ENCODE assay signal across 12 cellular contexts in genomic region chr11:61671527-61671926, GRCh38. TPM values are rescaled to one million over a fixed set of nuclear protein-coding genes. Genes with fewer than 3 reads are reported as not detected.
DNase-seq lines count a peak whose midpoint lies in the region; ATAC-seq, FAIRE-seq and TF ChIP-seq lines count a peak whose summit lies in the region.
"Had no signal": no experiment of that assay in that cellular context is flagged by ENCODE, and none has a peak within 500 bp of the region (broad histone marks: within the 10 kb centered on the region; RNA-seq: fewer than 3 reads in every experiment).

No MANE protein-coding gene starts in this region.

- no peak for TF ChIP-seq POLR2A in stomach (IDR thresholded peaks at IDR 0.05)

- TF ChIP-seq CTCF in D721Med (IDR thresholded peaks at IDR 0.05; ENCODE audit: insufficient read depth, missing control alignments) (peak; percentile 37), WERI-Rb-1 (IDR thresholded peaks at IDR 0.05; ENCODE audit: low read depth, low read length) (peak; percentile 89), stomach (IDR thresholded peaks at IDR 0.05) (no peak)

- no peak overlapping the region for H3K4me2 ChIP-seq in Karpas-422 (ENCODE audit: low read depth, low read length, poor library complexity, severe bottlenecking)

- H3K27me3 Mint-ChIP-seq in activated CD4-positive, alpha-beta T cell treated with anti-CD3 and anti-CD28 coated beads, Interleukin-2, amount 10 ng/mL, durations not matched to agents 7 days and 5 days: peaks cover 29% of the 10 kb centered on the region

- H3K36me3 Mint-ChIP-seq in activated CD4-positive, alpha-beta T cell treated with anti-CD3 and anti-CD28 coated beads, Interleukin-2, amount 10 ng/mL, durations not matched to agents 7 days and 5 days (ENCODE audit: low read depth): no peaks in the 10 kb centered on the region
- H3K36me3 Mint-ChIP-seq: stimulated activated effector memory CD8-positive, alpha-beta T cell treated with anti-CD3 and anti-CD28 coated beads, Interleukin-12 subunit alpha, Interleukin-12 subunit beta, amount 100 ng/mL, for 72 hours had no signal

- peak; percentile 59 for DNase-seq in D721Med (ENCODE audit: insufficient read length, low spot score)
- DNase-seq in Karpas-422: peak; percentile 56
- peak; percentile 93 for DNase-seq in WERI-Rb-1
- DNase-seq in left lobe of liver (ENCODE audit: low spot score): no peak
- no peak for DNase-seq in activated CD4-positive, alpha-beta T cell treated with anti-CD3 and anti-CD28 coated beads for 48 hours
- no peak for DNase-seq in activated CD4-positive, alpha-beta T cell treated with anti-CD3 and anti-CD28 coated beads, Interleukin-2, amount 10 ng/mL, durations not matched to agents 7 days and 5 days
- no peak for DNase-seq in stomach
- DNase-seq: activated T-cell treated with anti-CD3 and anti-CD28 coated beads for 4 hours, NCI-H524 treated with DMSO at 0.1 percent for 48 hours had no signal

- H3K4me1 ChIP-seq in Karpas-422 (ENCODE audit: low read length) (no peaks in the 10 kb centered on the region), stomach (peaks cover 0 to 12% (median 4%) of the 10 kb centered on the region in 4 donors)
- H3K4me1 ChIP-seq: prostate gland had no signal

- no peaks in the 10 kb centered on the region for H3K9me3 Mint-ChIP-seq in activated CD4-positive, alpha-beta T cell treated with anti-CD3 and anti-CD28 coated beads, Interleukin-2, amount 10 ng/mL, durations not matched to agents 7 days and 5 days
- H3K9me3 Mint-ChIP-seq: stimulated activated effector memory CD8-positive, alpha-beta T cell treated with anti-CD3 and anti-CD28 coated beads, Interleukin-12 subunit alpha, Interleukin-12 subunit beta, amount 100 ng/mL, for 72 hours had no signal

- H3K9me2 ChIP-seq in Karpas-422 (replicated peaks; ENCODE audit: insufficient read depth, low read length): no peaks in the 10 kb centered on the region

- no peaks in the 10 kb centered on the region for H3K36me3 ChIP-seq in Karpas-422 (ENCODE audit: insufficient read depth, low read length)
- H3K36me3 ChIP-seq in WERI-Rb-1: no peaks in the 10 kb centered on the region
- no peaks in the 10 kb centered on the region for H3K36me3 ChIP-seq in stomach
- H3K36me3 ChIP-seq: prostate gland had no signal

- intact Hi-C loops in stomach (cut with DNase I; ENCODE audit: low total_unique reads): no loop called here

- no peaks in the 10 kb centered on the region for H4K20me1 ChIP-seq in Karpas-422 (ENCODE audit: insufficient read depth, low read depth, low read length)

- H3K27ac Mint-ChIP-seq in activated CD4-positive, alpha-beta T cell treated with anti-CD3 and anti-CD28 coated beads, Interleukin-2, amount 10 ng/mL, durations not matched to agents 7 days and 5 days: no peak overlapping the region
- H3K27ac Mint-ChIP-seq: stimulated activated effector memory CD8-positive, alpha-beta T cell treated with anti-CD3 and anti-CD28 coated beads, Interleukin-12 subunit alpha, Interleukin-12 subunit beta, amount 100 ng/mL, for 72 hours had no signal

- WGBS in stomach, 5 donors: 44 to 67% (median 50%) methylated on average over 5 of the region's 5 CpGs

- no peak overlapping the region for H3K4me3 Mint-ChIP-seq in activated CD4-positive, alpha-beta T cell treated with anti-CD3 and anti-CD28 coated beads, Interleukin-2, amount 10 ng/mL, durations not matched to agents 7 days and 5 days
- H3K4me3 Mint-ChIP-seq: stimulated activated effector memory CD8-positive, alpha-beta T cell treated with anti-CD3 and anti-CD28 coated beads, Interleukin-12 subunit alpha, Interleukin-12 subunit beta, amount 100 ng/mL, for 72 hours had no signal

- H3K4me1 Mint-ChIP-seq in activated CD4-positive, alpha-beta T cell treated with anti-CD3 and anti-CD28 coated beads, Interleukin-2, amount 10 ng/mL, durations not matched to agents 7 days and 5 days: no peaks in the 10 kb centered on the region
- H3K4me1 Mint-ChIP-seq: stimulated activated effector memory CD8-positive, alpha-beta T cell treated with anti-CD3 and anti-CD28 coated beads, Interleukin-12 subunit alpha, Interleukin-12 subunit beta, amount 100 ng/mL, for 72 hours had no signal

- TF ChIP-seq EP300 in stomach (IDR thresholded peaks at IDR 0.05): no peak

- H2AFZ ChIP-seq in Karpas-422 (ENCODE audit: low read length): no peak overlapping the region

- ATAC-seq in left lobe of liver: peak; percentile 76
- no peak for ATAC-seq in GM21529 (IDR thresholded peaks at IDR 0.05; ENCODE audit: unreplicated experiment)
- ATAC-seq: stimulated activated effector memory CD8-positive, alpha-beta T cell treated with anti-CD3 and anti-CD28 coated beads, Interleukin-12 subunit alpha, Interleukin-12 subunit beta, amount 100 ng/mL, for 72 hours had no signal

- H3K4me3 ChIP-seq in Karpas-422 (ENCODE audit: low read length): no peak overlapping the region
- H3K4me3 ChIP-seq in WERI-Rb-1 (ENCODE audit: low read depth, low read length): no peak overlapping the region
- no peak overlapping the region for H3K4me3 ChIP-seq in stomach
- H3K4me3 ChIP-seq: prostate gland had no signal

- POLR2A ChIA-PET in activated CD4-positive, alpha-beta T cell treated with anti-CD3 and anti-CD28 coated beads, Interleukin-2, amount 10 ng/mL, durations not matched to agents 7 days and 5 days (lab: Charles Lee): no interaction called here

- no peak for FAIRE-seq in D721Med (lab: Jason Lieb, UNC)

- CTCF ChIA-PET in activated CD4-positive, alpha-beta T cell treated with anti-CD3 and anti-CD28 coated beads, Interleukin-2, amount 10 ng/mL, durations not matched to agents 7 days and 5 days (lab: Charles Lee): interaction anchor here (0.7 kb wide), 1 partner anchor 169 kb away, joined by 3 read pairs; no protein-coding TSS in a partner anchor

- H3K9ac ChIP-seq in Karpas-422 (ENCODE audit: low read length): no peak overlapping the region

- H3K27ac ChIP-seq in Karpas-422 (ENCODE audit: low read length) (no peak overlapping the region), WERI-Rb-1 (no peak overlapping the region), stomach (no peak overlapping the region)
- H3K27ac ChIP-seq: prostate gland had no signal

- no peaks in the 10 kb centered on the region for H3K9me3 ChIP-seq in Karpas-422 (ENCODE audit: low read length)
- H3K9me3 ChIP-seq in WERI-Rb-1 (ENCODE audit: severe bottlenecking): no peaks in the 10 kb centered on the region
- H3K9me3 ChIP-seq in stomach: no peaks in the 10 kb centered on the region
- H3K9me3 ChIP-seq: prostate gland had no signal

- no peaks in the 10 kb centered on the region for H3K79me2 ChIP-seq in Karpas-422 (ENCODE audit: low read length)

- no peaks in the 10 kb centered on the region for H3K27me3 ChIP-seq in Karpas-422 (ENCODE audit: low read length)
- peaks cover 13% of the 10 kb centered on the region for H3K27me3 ChIP-seq in WERI-Rb-1 (ENCODE audit: insufficient read depth, low read depth, severe bottlenecking)
- H3K27me3 ChIP-seq in stomach: peaks cover 0 to 34% (median 0%) of the 10 kb centered on the region in 3 donors

RNA-seq across cellular contexts. Expression of gene DAGLA, which starts 8.7 kb away (rescaled TPM):
- not detected in 2 replicates for total RNA-seq in Karpas-422 (2014; rRNA removed; shearing (Covaris generic); ENCODE audit: low replicate concordance)
- total RNA-seq in left lobe of liver: 0.35 TPM
- under 1 TPM; 0.44 to 0.45 TPM for total RNA-seq in activated CD4-positive, alpha-beta T cell treated with anti-CD3 and anti-CD28 coated beads, Interleukin-2, amount 10 ng/mL, durations not matched to agents 7 days and 5 days
- 10 to 100 TPM in 1 of 5 donors, 1 to 10 TPM in 2, under 1 TPM in 2; under 0.01 to 27.2 (median 1.3) TPM for total RNA-seq in stomach
- 1 to 10 TPM in 1 of 3 donors, under 1 TPM in 2; 0.15 to 3.2 (median 0.75) TPM for polyA plus RNA-seq in stomach

Comparison
In these comparisons a context has a peak if more than half of its experiments do, and no peak if none do; other contexts are left out.
1. DNase-seq: peak in D721Med (single experiment), Karpas-422 (single experiment) and WERI-Rb-1 (single experiment); none in left lobe of liver (single experiment), activated CD4-positive, alpha-beta T cell treated with anti-CD3 and anti-CD28 coated beads for 48 hours (single experiment), activated CD4-positive, alpha-beta T cell treated with anti-CD3 and anti-CD28 coated beads, Interleukin-2, amount 10 ng/mL, durations not matched to agents 7 days and 5 days (single experiment) and stomach (single experiment).
2. CTCF ChIP-seq: peak in D721Med (single experiment) and WERI-Rb-1 (single experiment); none in stomach (0 of 7).